Comparison of ENCODE assay signal across 8 cellular contexts in genomic region chr11:66510271-66510989, GRCh38. TPM values are rescaled to one million over a fixed set of nuclear protein-coding genes. Genes with fewer than 3 reads are reported as not detected.
DNase-seq lines count a peak whose midpoint lies in the region; ATAC-seq and TF ChIP-seq lines count a peak whose summit lies in the region.

BBS1 (plus strand) TSS chr11:66510635; CDS start chr11:66510660, 25 bp downstream.

- peak; percentile 73 to 87 (median 78) for DNase-seq in CD4-positive, alpha-beta T cell
- DNase-seq in HuH-7 (ENCODE audit: low spot score): peak; percentile 100
- DNase-seq in PC-9: peak; percentile 71 to 79
- peak; percentile 90 for DNase-seq in activated T-cell treated with anti-CD3 and anti-CD28 coated beads, Interleukin-2, amount 50 U/mL, for 24 hours
- DNase-seq in stimulated activated CD8-positive, alpha-beta memory T cell treated with anti-CD3 and anti-CD28 coated beads, Interleukin-7, amount 100 ng/mL, for 1 hour (ENCODE audit: low read depth in 2 of 2): peak; percentile 66 to 70

- H3K9me3 Mint-ChIP-seq in CD4-positive, alpha-beta T cell: no peaks in the 10 kb centered on the region
- no peaks in the 10 kb centered on the region for H3K9me3 Mint-ChIP-seq in activated T-cell treated with anti-CD3 and anti-CD28 coated beads, Interleukin-2, amount 50 U/mL, for 24 hours

- H3K27ac Mint-ChIP-seq in CD4-positive, alpha-beta T cell: peak within 1 kb of the TSS; percentile 61
- peak within 1 kb of the TSS; percentile 77 for H3K27ac Mint-ChIP-seq in activated T-cell treated with anti-CD3 and anti-CD28 coated beads, Interleukin-2, amount 50 U/mL, for 24 hours

- H3K79me2 ChIP-seq in PC-9 (ENCODE audit: low read depth): peaks cover 18% of the 10 kb centered on the region

- H3K27me3 ChIP-seq in CD4-positive, alpha-beta T cell (ENCODE audit: control insufficient read depth, insufficient read depth, low read length): no peaks in the 10 kb centered on the region
- H3K27me3 ChIP-seq in PC-9 (ENCODE audit: insufficient read depth, low read depth) (no peaks in the 10 kb centered on the region), muscle layer of duodenum (ENCODE audit: low read depth, low read length) (no peaks in the 10 kb centered on the region)

- H4K20me1 ChIP-seq in PC-9 (ENCODE audit: insufficient read depth): no peaks in the 10 kb centered on the region

- H3K4me1 Mint-ChIP-seq in CD4-positive, alpha-beta T cell (ENCODE audit: low read depth): peaks cover 16% of the 10 kb centered on the region
- H3K4me1 Mint-ChIP-seq in activated T-cell treated with anti-CD3 and anti-CD28 coated beads, Interleukin-2, amount 50 U/mL, for 24 hours (ENCODE audit: low read depth): peaks cover 22% of the 10 kb centered on the region

- no peaks in the 10 kb centered on the region for H3K9me3 ChIP-seq in CD4-positive, alpha-beta T cell (ENCODE audit: control insufficient read depth, low read length)
- no peaks in the 10 kb centered on the region for H3K9me3 ChIP-seq in PC-9 (ENCODE audit: insufficient read depth, low read depth)
- H3K9me3 ChIP-seq in muscle layer of duodenum (ENCODE audit: control insufficient read depth in 1 of 2, low read length in 2 of 2): no peaks in the 10 kb centered on the region

- H3K27me3 Mint-ChIP-seq in CD4-positive, alpha-beta T cell: no peaks in the 10 kb centered on the region
- no peaks in the 10 kb centered on the region for H3K27me3 Mint-ChIP-seq in activated T-cell treated with anti-CD3 and anti-CD28 coated beads, Interleukin-2, amount 50 U/mL, for 24 hours

- H3K36me3 Mint-ChIP-seq in CD4-positive, alpha-beta T cell (ENCODE audit: low read depth): peaks cover 23% of the 10 kb centered on the region
- H3K36me3 Mint-ChIP-seq in activated T-cell treated with anti-CD3 and anti-CD28 coated beads, Interleukin-2, amount 50 U/mL, for 24 hours (ENCODE audit: low read depth): peaks cover 66% of the 10 kb centered on the region

- ATAC-seq in CD4-positive, alpha-beta T cell (ENCODE audit: poor library complexity): peak; percentile 99
- ATAC-seq in GM19463 (IDR thresholded peaks at IDR 0.05; ENCODE audit: unreplicated experiment) (peak; percentile 90), esophagus mucosa (peak; percentile 91)

- POLR2A ChIA-PET in CD4-positive, alpha-beta T cell (lab: Charles Lee): interaction anchor here (0.6 to 1.9 kb wide), 8 partner anchors 9 to 637 kb away, joined by 3 to 12 read pairs (median 5); partner anchors contain the start of genes ACTN3, DPP3, MRPL11 and PELI3
- POLR2A ChIA-PET in PC-9 (lab: Charles Lee; ENCODE audit: unreplicated experiment): interaction anchor here (0.6 kb wide), 2 partner anchors 19 to 31 kb away, joined by 3 to 4 read pairs; no protein-coding TSS in a partner anchor

- H2AFZ ChIP-seq in PC-9: peak within 1 kb of the TSS; percentile 96

- H3K4me2 ChIP-seq in PC-9: peak within 1 kb of the TSS; percentile 98

- peaks cover 3% of the 10 kb centered on the region; the same call in 1 of the 2 replicates for H3F3A ChIP-seq in PC-9 (ENCODE audit: insufficient read depth, low read depth)

- peaks cover 11% of the 10 kb centered on the region for H3K4me1 ChIP-seq in PC-9 (replicated peaks; ENCODE audit: insufficient read depth)
- H3K4me1 ChIP-seq in muscle layer of duodenum (ENCODE audit: control insufficient read depth in 1 of 2, insufficient read depth in 2 of 2, low read length in 2 of 2): peaks cover 6 to 10% of the 10 kb centered on the region in 2 donors

- no peaks in the 10 kb centered on the region for H3K9me2 ChIP-seq in PC-9 (ENCODE audit: insufficient read depth)

- CTCF ChIA-PET in CD4-positive, alpha-beta T cell (lab: Charles Lee): interaction anchor here (0.7 to 1.9 kb wide), 3 partner anchors 72 to 168 kb away, joined by 3 to 10 read pairs (median 4); partner anchors contain the start of gene MRPL11
- CTCF ChIA-PET in PC-9 (lab: Charles Lee): interaction anchor here (0.6 to 1.1 kb wide), 2 partner anchors 96 to 168 kb away, joined by 3 to 16 read pairs; partner anchors contain the start of gene RBM4B

- H3K27ac ChIP-seq in CD4-positive, alpha-beta T cell (ENCODE audit: low read depth, low read length): no peak within 1 kb of the TSS
- H3K27ac ChIP-seq in PC-9 (no peak within 1 kb of the TSS), muscle layer of duodenum (ENCODE audit: low read length) (peak within 1 kb of the TSS; percentile 69)

- H3K4me3 ChIP-seq in PC-9 (peak within 1 kb of the TSS; percentile 93), muscle layer of duodenum (ENCODE audit: low read depth in 1 of 2, low read length in 2 of 2) (peak within 1 kb of the TSS; percentile 76 to 84)

- TF ChIP-seq CTCF in CD4-positive, alpha-beta T cell (IDR thresholded peaks at IDR 0.05): no peak
- no peak for TF ChIP-seq CTCF in PC-9 (conservative IDR thresholded peaks at IDR 0.05)

- intact Hi-C loops in CD4-positive, alpha-beta T cell (cut with DNase I, micrococcal nuclease): loop anchor here in 1 of 2 experiments (2.0 kb wide), 3 partner anchors 28 to 72 kb away; partner anchors contain the start of gene MRPL11
- intact Hi-C loops in PC-9 (cut with micrococcal nuclease; ENCODE audit: unreplicated experiment): loop anchor here (1.0 kb wide), 1 partner anchor 30 kb away; the partner anchor contains the start of gene DPP3

- peak within 1 kb of the TSS; percentile 90 for H3K4me3 Mint-ChIP-seq in CD4-positive, alpha-beta T cell
- peak within 1 kb of the TSS; percentile 95 for H3K4me3 Mint-ChIP-seq in activated T-cell treated with anti-CD3 and anti-CD28 coated beads, Interleukin-2, amount 50 U/mL, for 24 hours

- no TSS peak for BruUV-seq in PC-9 (replicated peaks; lab: Mats Ljungman, UMichigan)

- H3K36me3 ChIP-seq in PC-9 (ENCODE audit: low read depth) (peaks cover 8% of the 10 kb centered on the region; the same call in 1 of the 2 replicates), muscle layer of duodenum (ENCODE audit: control insufficient read depth in 1 of 2, insufficient read depth in 2 of 2, low read length in 2 of 2) (peaks cover 6 to 18% of the 10 kb centered on the region in 2 donors)

RNA-seq across cellular contexts. Expression of gene BBS1, which starts in this region (rescaled TPM):
- total RNA-seq in CD4-positive, alpha-beta T cell: 10 to 100 TPM; 11.7 to 11.9 TPM
- 56.1 and 63.4 TPM in 2 replicates for total RNA-seq in PC-9 (2021)
- total RNA-seq in esophagus mucosa: 11.8 TPM
